8 cellular contexts compared by ENCODE assay signal in genomic region chr10:101067356-101068083, GRCh38. TPM values are rescaled to one million over a fixed set of nuclear protein-coding genes. Genes with fewer than 3 reads are reported as not detected.
DNase-seq lines count a peak whose midpoint lies in the region; TF ChIP-seq lines count a peak whose summit lies in the region.

No MANE protein-coding gene starts in this region.

- peak overlapping the region; percentile 64 for H3K4me3 ChIP-seq in WI38 (ENCODE audit: low read depth, low read length)

- TF ChIP-seq CTCF in WI38 (IDR thresholded peaks at IDR 0.05; ENCODE audit: low read depth, low read length), result peak; percentile 72

- peak overlapping the region; percentile 44 for H3K27ac ChIP-seq in caudate nucleus (ENCODE audit: low read depth, low read length)

- DNase-seq in COR-L47 (lab: John Stamatoyannopoulos, UW) (peak; percentile 43), H4 (ENCODE audit: low spot score) (peak; percentile 89), NCI-H2107 (lab: John Stamatoyannopoulos, UW) (peak; percentile 8), caudate nucleus (lab: John Stamatoyannopoulos, UW) (peak in 55 of 61 donors; percentile 14 to 83 (median 48)), islet precursor cell (peak; percentile 91), posterior vena cava (ENCODE audit: low spot score) (no peak)
- DNase-seq in stimulated activated CD4-positive, alpha-beta T cell treated with anti-CD3 and anti-CD28 coated beads, Interleukin-12 subunit alpha, Interleukin-12 subunit beta, amount 100 ng/mL, for 4 hours, result peak; percentile 72

- intact Hi-C loops in posterior vena cava (cut with DNase I), result loop anchor here in 1 of 2 donors (1.0 kb wide), 1 partner anchor 26 kb away; no protein-coding TSS in a partner anchor

RNA-seq across cellular contexts. Expression of gene KAZALD1, which starts 5.7 kb away (rescaled TPM):
- total RNA-seq in H4 (2014; rRNA removed; shearing (Covaris generic)), result 10.2 and 22.5 TPM in 2 replicates
- total RNA-seq in posterior vena cava, result 1 to 10 TPM; 6.5 to 9.3 TPM

RNA-seq across cellular contexts. Expression of gene SFXN3, which starts 36.5 kb away (rescaled TPM):
- total RNA-seq in H4 (2014; rRNA removed; shearing (Covaris generic)), result 35.7 and 35.8 TPM in 2 replicates
- 10 to 100 TPM; 72.7 to 79.5 TPM for total RNA-seq in posterior vena cava

RNA-seq across cellular contexts. Expression of gene PDZD7, which starts 36.6 kb away (rescaled TPM):
- total RNA-seq in H4 (2014; rRNA removed; shearing (Covaris generic)), result 0.21 and 0.97 TPM in 2 replicates
- under 1 TPM; 0.48 to 0.83 TPM for total RNA-seq in posterior vena cava
